In genomic region chr20:43559147-43559477, GRCh38 we compare ENCODE assay signal across 3 cellular contexts.
TF ChIP-seq lines count a peak whose summit lies in the region.

No MANE protein-coding gene starts in this region.

TF ChIP-seq in HCT116, 20 proteins besides CTCF, POLR2A, EP300 and RAD21:
- TF ChIP-seq SRF (IDR thresholded peaks at IDR 0.05; ENCODE audit: low read depth) (no peak), EZH2 (IDR thresholded peaks at IDR 0.05) (no peak), JUND (IDR thresholded peaks at IDR 0.05) (no peak)

TF ChIP-seq in K562, 482 proteins besides CTCF, POLR2A, EP300 and RAD21:
- TF ChIP-seq MAX (CRISPR knock-in tag; IDR thresholded peaks at IDR 0.05) (no peak), NBN (IDR thresholded peaks at IDR 0.05; ENCODE audit: low read depth) (no peak), FOXM1 (IDR thresholded peaks at IDR 0.05; ENCODE audit: low read depth) (no peak), FOXM1 (CRISPR knock-in tag; IDR thresholded peaks at IDR 0.05; ENCODE audit: low read depth) (no peak), RBM25 (IDR thresholded peaks at IDR 0.05; ENCODE audit: low read depth, low read length, severe bottlenecking) (no peak)

TF ChIP-seq in liver, 16 proteins besides CTCF, POLR2A, EP300 and RAD21:
- TF ChIP-seq NR2F2 (IDR thresholded peaks at IDR 0.05) (no peak), HNF4G (IDR thresholded peaks at IDR 0.05) (no peak), YY1 (IDR thresholded peaks at IDR 0.05) (no peak), TAF1 (conservative IDR thresholded peaks at IDR 0.05) (no peak), ZBTB33 (IDR thresholded peaks at IDR 0.05) (no peak), FOXA1 (IDR thresholded peaks at IDR 0.05) (no peak), MAX (IDR thresholded peaks at IDR 0.05) (no peak), SP1 (IDR thresholded peaks at IDR 0.05) (no peak)
